Comparison of ENCODE assay signal across 9 cellular contexts in the genomic region with DNA sequence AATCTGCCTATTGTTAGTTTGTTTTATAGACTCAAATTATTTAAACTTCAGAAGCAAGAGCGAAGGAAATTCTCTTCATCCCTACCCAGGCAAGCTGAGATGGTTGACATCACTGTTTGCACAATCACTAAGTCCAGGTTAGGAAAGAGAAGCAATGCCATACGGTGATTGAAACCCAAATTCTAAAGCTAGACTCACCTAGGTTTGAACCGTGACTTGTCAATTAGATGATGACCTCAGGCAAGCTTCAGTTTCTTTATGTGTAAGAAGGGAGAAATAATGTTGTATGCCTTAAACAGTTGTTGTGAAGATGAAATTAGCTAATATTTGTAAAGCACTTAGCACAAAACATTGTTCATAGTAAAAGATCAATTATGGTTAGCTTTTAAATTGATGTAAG.
DNase-seq lines count a peak whose midpoint lies in the region; ATAC-seq, FAIRE-seq and TF ChIP-seq lines count a peak whose summit lies in the region.
"Had no signal": no experiment of that assay in that cellular context is flagged by ENCODE, and none has a peak within 500 bp of the region (broad histone marks: within the 10 kb centered on the region; RNA-seq: fewer than 3 reads in every experiment).

No MANE protein-coding gene starts in this region.

- intact Hi-C loops in MCF 10A (cut with micrococcal nuclease), result no loop called here
- intact Hi-C loops in breast epithelium (cut with DNase I; ENCODE audit: low total_unique reads), result no loop called here
- intact Hi-C loops in PC-3 (cut with micrococcal nuclease), result no loop called here

- H3K4me3 Mint-ChIP-seq in MCF 10A (ENCODE audit: unreplicated experiment), result no peak overlapping the region
- peak overlapping the region; percentile 8 for H3K4me3 Mint-ChIP-seq in stimulated activated effector memory CD8-positive, alpha-beta T cell treated with anti-CD3 and anti-CD28 coated beads, Interleukin-12 subunit alpha, Interleukin-12 subunit beta, amount 100 ng/mL, for 72 hours

- H3K9me3 ChIP-seq in breast epithelium (no peaks in the 10 kb centered on the region), PC-3 (ENCODE audit: low read length) (no peaks in the 10 kb centered on the region)

- no peaks in the 10 kb centered on the region for H3K36me3 Mint-ChIP-seq in MCF 10A (ENCODE audit: insufficient read depth, unreplicated experiment)
- H3K36me3 Mint-ChIP-seq in stimulated activated effector memory CD8-positive, alpha-beta T cell treated with anti-CD3 and anti-CD28 coated beads, Interleukin-12 subunit alpha, Interleukin-12 subunit beta, amount 100 ng/mL, for 72 hours, result no peaks in the 10 kb centered on the region

- no peaks in the 10 kb centered on the region for H3F3A ChIP-seq in PC-3 (ENCODE audit: low read length, unreplicated experiment)

- no peaks in the 10 kb centered on the region for H3K27me3 Mint-ChIP-seq in MCF 10A (ENCODE audit: insufficient read depth, unreplicated experiment)

- no peak for FAIRE-seq in frontal cortex (lab: Jason Lieb, UNC)

- peak overlapping the region; percentile 57; the same call in 1 of the 2 replicates for H3K4me2 ChIP-seq in PC-3 (ENCODE audit: low read length)

- H2AFZ ChIP-seq in PC-3 (ENCODE audit: low read length), result no peak overlapping the region

- peaks cover 24% of the 10 kb centered on the region for H3K4me1 Mint-ChIP-seq in MCF 10A (ENCODE audit: insufficient read depth, unreplicated experiment)
- peaks cover 54% of the 10 kb centered on the region for H3K4me1 Mint-ChIP-seq in stimulated activated effector memory CD8-positive, alpha-beta T cell treated with anti-CD3 and anti-CD28 coated beads, Interleukin-12 subunit alpha, Interleukin-12 subunit beta, amount 100 ng/mL, for 72 hours

- no peaks in the 10 kb centered on the region for H3K79me2 ChIP-seq in PC-3 (ENCODE audit: low read length)

- H3K36me3 ChIP-seq in breast epithelium (no peaks in the 10 kb centered on the region), PC-3 (ENCODE audit: low read depth, low read length) (no peaks in the 10 kb centered on the region)

- H3K9me3 Mint-ChIP-seq in MCF 10A (ENCODE audit: unreplicated experiment), result no peaks in the 10 kb centered on the region
- peaks cover 3% of the 10 kb centered on the region for H3K9me3 Mint-ChIP-seq in stimulated activated effector memory CD8-positive, alpha-beta T cell treated with anti-CD3 and anti-CD28 coated beads, Interleukin-12 subunit alpha, Interleukin-12 subunit beta, amount 100 ng/mL, for 72 hours

- peak overlapping the region; percentile 84 for H3K27ac Mint-ChIP-seq in MCF 10A (ENCODE audit: low read depth, unreplicated experiment)
- H3K27ac Mint-ChIP-seq in stimulated activated effector memory CD8-positive, alpha-beta T cell treated with anti-CD3 and anti-CD28 coated beads, Interleukin-12 subunit alpha, Interleukin-12 subunit beta, amount 100 ng/mL, for 72 hours, result peak overlapping the region; percentile 91

- no peak overlapping the region for H3K9ac ChIP-seq in PC-3 (ENCODE audit: low read length)

- DNase-seq in MCF 10A (ENCODE audit: unreplicated experiment) (peak; percentile 27), breast epithelium (ENCODE audit: low spot score in 2 of 2) (no peak), PC-3 (no peak), frontal cortex (ENCODE audit: low spot score in 2 of 2) (no peak), GF-D8 (lab: John Stamatoyannopoulos, UW) (no peak)
- DNase-seq in stimulated activated effector memory CD8-positive, alpha-beta T cell treated with anti-CD3 and anti-CD28 coated beads, Interleukin-12 subunit alpha, Interleukin-12 subunit beta, amount 100 ng/mL, for 72 hours (ENCODE audit: low spot score in 2 of 2), result no peak
- DNase-seq in activated effector memory CD4-positive, alpha-beta T cell treated with Interleukin-2 at 50 U/mL for 16 hours, result no peak
- DNase-seq: NCI-H774 had no signal

- H3K27ac ChIP-seq in breast epithelium (no peak overlapping the region), PC-3 (ENCODE audit: low read length) (peak overlapping the region; percentile 73)

- H3K4me3 ChIP-seq in breast epithelium (no peak overlapping the region), PC-3 (ENCODE audit: low read length) (no peak overlapping the region)

- no peaks in the 10 kb centered on the region for H3K9me2 ChIP-seq in PC-3 (replicated peaks; ENCODE audit: low read length)

- H4K20me1 ChIP-seq in PC-3 (ENCODE audit: low read length), result no peaks in the 10 kb centered on the region

- TF ChIP-seq POLR2A in breast epithelium (IDR thresholded peaks at IDR 0.05), result no peak

- BruUV-seq in MCF 10A (replicated peaks; lab: Mats Ljungman, UMichigan) (no TSS peak), PC-3 (replicated peaks; lab: Mats Ljungman, UMichigan) (no TSS peak)

- CTCF ChIA-PET in MCF 10A (lab: Yijun Ruan, JAX) (interaction anchor here (0.5 to 0.9 kb wide), 6 partner anchors 14 to 1412 kb away, joined by 3 to 4 read pairs (median 3); no protein-coding TSS in a partner anchor), PC-3 (lab: Charles Lee) (no interaction called here)

- H3K27me3 ChIP-seq in breast epithelium (no peaks in the 10 kb centered on the region), PC-3 (ENCODE audit: low read length) (no peaks in the 10 kb centered on the region)

- no peak for TF ChIP-seq CTCF in MCF 10A (IDR thresholded peaks at IDR 0.05; ENCODE audit: unreplicated experiment)
- TF ChIP-seq CTCF in breast epithelium (IDR thresholded peaks at IDR 0.05), result no peak
- no peak for TF ChIP-seq CTCF in PC-3 (conservative IDR thresholded peaks at IDR 0.05; ENCODE audit: low read depth, low read length)

- H3K4me1 ChIP-seq in breast epithelium (no peaks in the 10 kb centered on the region), PC-3 (ENCODE audit: insufficient read depth, low read length) (peaks cover 15% of the 10 kb centered on the region)

- ATAC-seq in HG02610 (IDR thresholded peaks at IDR 0.05; ENCODE audit: unreplicated experiment), result peak; percentile 73
- no peak for ATAC-seq in PC-3
- peak; percentile 55 for ATAC-seq in stimulated activated effector memory CD8-positive, alpha-beta T cell treated with anti-CD3 and anti-CD28 coated beads, Interleukin-12 subunit alpha, Interleukin-12 subunit beta, amount 100 ng/mL, for 72 hours

- POLR2A ChIA-PET in MCF 10A (lab: Yijun Ruan, JAX) (interaction anchor here (0.6 to 3.5 kb wide), 8 partner anchors 9 to 489 kb away, joined by 3 to 21 read pairs (median 3); partner anchors contain the start of gene MAP3K1), PC-3 (lab: Charles Lee; ENCODE audit: unreplicated experiment) (no interaction called here)
